In the genomic region with DNA sequence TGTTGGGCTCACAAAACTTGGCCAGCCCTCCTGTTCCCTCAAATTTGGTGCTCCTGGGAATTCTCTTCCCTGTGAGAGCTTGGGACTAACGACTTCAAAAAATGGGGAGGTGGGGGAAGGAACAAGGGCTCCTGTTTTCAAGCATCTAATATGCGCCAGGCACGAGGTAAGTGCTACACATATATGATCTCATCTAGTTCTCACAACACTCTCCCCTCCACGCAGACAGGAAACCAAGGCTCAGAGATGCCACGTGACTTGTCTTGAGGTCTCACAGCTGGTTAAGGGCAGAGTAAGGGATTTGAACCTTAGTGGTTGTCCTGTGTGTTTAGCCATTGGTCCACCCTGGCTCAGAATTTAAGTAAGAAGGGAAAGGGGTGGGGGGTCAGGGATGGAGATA, we compare ENCODE assay signal across 9 cellular contexts.
DNase-seq lines count a peak whose midpoint lies in the region; ATAC-seq and TF ChIP-seq lines count a peak whose summit lies in the region.
"Had no signal": no experiment of that assay in that cellular context is flagged by ENCODE, and none has a peak within 500 bp of the region (broad histone marks: within the 10 kb centered on the region; RNA-seq: fewer than 3 reads in every experiment).

No MANE protein-coding gene starts in this region.

- H3K4me3 Mint-ChIP-seq in activated CD4-positive, alpha-beta memory T cell treated with anti-CD3 and anti-CD28 coated beads, Interleukin-2, amount 10 ng/mL, durations not matched to agents 7 days and 5 days = no peak overlapping the region
- H3K4me3 Mint-ChIP-seq in stimulated activated effector memory CD8-positive, alpha-beta T cell treated with anti-CD3 and anti-CD28 coated beads, Interleukin-12 subunit alpha, Interleukin-12 subunit beta, amount 100 ng/mL, for 72 hours = no peak overlapping the region

- POLR2A ChIA-PET in activated CD4-positive, alpha-beta memory T cell treated with anti-CD3 and anti-CD28 coated beads, Interleukin-2, amount 10 ng/mL, durations not matched to agents 7 days and 5 days (lab: Charles Lee) = no interaction called here

- peak; percentile 86 for ATAC-seq in stimulated activated effector memory CD8-positive, alpha-beta T cell treated with anti-CD3 and anti-CD28 coated beads, Interleukin-12 subunit alpha, Interleukin-12 subunit beta, amount 100 ng/mL, for 72 hours
- ATAC-seq in HG03039 (IDR thresholded peaks at IDR 0.05; ENCODE audit: unreplicated experiment) (no peak), HG03378 (IDR thresholded peaks at IDR 0.05; ENCODE audit: unreplicated experiment) (no peak)

- CTCF ChIA-PET in activated CD4-positive, alpha-beta memory T cell treated with anti-CD3 and anti-CD28 coated beads, Interleukin-2, amount 10 ng/mL, durations not matched to agents 7 days and 5 days (lab: Charles Lee) = interaction anchor here (0.7 kb wide), 1 partner anchor 310 kb away, joined by 5 read pairs; no protein-coding TSS in a partner anchor

- peak; percentile 75 for DNase-seq in NK-92 treated with Interleukin-12 subunit alpha and Interleukin-12 subunit beta, amount 100 ng/mL, for 24 hours (lab: John Stamatoyannopoulos, UW)
- DNase-seq in NK-92 (lab: John Stamatoyannopoulos, UW; ENCODE audit: unreplicated experiment) (no peak), fibroblast of the aortic adventitia (ENCODE audit: low read depth) (peak; percentile 13), superior temporal gyrus (ENCODE audit: extremely low spot score) (no peak)
- peak; percentile 66 for DNase-seq in activated CD4-positive, alpha-beta memory T cell treated with anti-CD3 and anti-CD28 coated beads, Interleukin-2, amount 10 ng/mL, durations not matched to agents 7 days and 5 days
- DNase-seq in stimulated activated effector memory CD8-positive, alpha-beta T cell treated with anti-CD3 and anti-CD28 coated beads, Interleukin-12 subunit alpha, Interleukin-12 subunit beta, amount 100 ng/mL, for 72 hours (ENCODE audit: low spot score in 2 of 2) = no peak

- no peak overlapping the region for H3K4me3 ChIP-seq in fibroblast of the aortic adventitia (ENCODE audit: low read depth, low read length)
- H3K4me3 ChIP-seq: HAP-1 had no signal

- no peaks in the 10 kb centered on the region for H3K36me3 Mint-ChIP-seq in activated CD4-positive, alpha-beta memory T cell treated with anti-CD3 and anti-CD28 coated beads, Interleukin-2, amount 10 ng/mL, durations not matched to agents 7 days and 5 days (ENCODE audit: low read depth)
- H3K36me3 Mint-ChIP-seq in stimulated activated effector memory CD8-positive, alpha-beta T cell treated with anti-CD3 and anti-CD28 coated beads, Interleukin-12 subunit alpha, Interleukin-12 subunit beta, amount 100 ng/mL, for 72 hours = no peaks in the 10 kb centered on the region

- TF ChIP-seq CTCF in fibroblast of the aortic adventitia (IDR thresholded peaks at IDR 0.05; ENCODE audit: insufficient read depth, low read length) = no peak

- peaks cover 8% of the 10 kb centered on the region for H3K27me3 Mint-ChIP-seq in activated CD4-positive, alpha-beta memory T cell treated with anti-CD3 and anti-CD28 coated beads, Interleukin-2, amount 10 ng/mL, durations not matched to agents 7 days and 5 days

- H3K4me1 Mint-ChIP-seq in activated CD4-positive, alpha-beta memory T cell treated with anti-CD3 and anti-CD28 coated beads, Interleukin-2, amount 10 ng/mL, durations not matched to agents 7 days and 5 days = peaks cover 11% of the 10 kb centered on the region
- H3K4me1 Mint-ChIP-seq in stimulated activated effector memory CD8-positive, alpha-beta T cell treated with anti-CD3 and anti-CD28 coated beads, Interleukin-12 subunit alpha, Interleukin-12 subunit beta, amount 100 ng/mL, for 72 hours = peaks cover 60% of the 10 kb centered on the region

- H3K9me3 Mint-ChIP-seq in activated CD4-positive, alpha-beta memory T cell treated with anti-CD3 and anti-CD28 coated beads, Interleukin-2, amount 10 ng/mL, durations not matched to agents 7 days and 5 days = no peaks in the 10 kb centered on the region
- H3K9me3 Mint-ChIP-seq in stimulated activated effector memory CD8-positive, alpha-beta T cell treated with anti-CD3 and anti-CD28 coated beads, Interleukin-12 subunit alpha, Interleukin-12 subunit beta, amount 100 ng/mL, for 72 hours = no peaks in the 10 kb centered on the region

- H3K27ac Mint-ChIP-seq in activated CD4-positive, alpha-beta memory T cell treated with anti-CD3 and anti-CD28 coated beads, Interleukin-2, amount 10 ng/mL, durations not matched to agents 7 days and 5 days = no peak overlapping the region
- peak overlapping the region; percentile 16 for H3K27ac Mint-ChIP-seq in stimulated activated effector memory CD8-positive, alpha-beta T cell treated with anti-CD3 and anti-CD28 coated beads, Interleukin-12 subunit alpha, Interleukin-12 subunit beta, amount 100 ng/mL, for 72 hours

Comparison
In these comparisons a context has a peak if more than half of its experiments do, and no peak if none do; other contexts are left out.
1. DNase-seq: peak in NK-92 treated with Interleukin-12 subunit alpha and Interleukin-12 subunit beta, amount 100 ng/mL, for 24 hours (single experiment), activated CD4-positive, alpha-beta memory T cell treated with anti-CD3 and anti-CD28 coated beads, Interleukin-2, amount 10 ng/mL, durations not matched to agents 7 days and 5 days (single experiment) and fibroblast of the aortic adventitia (single experiment); none in NK-92 (single experiment), stimulated activated effector memory CD8-positive, alpha-beta T cell treated with anti-CD3 and anti-CD28 coated beads, Interleukin-12 subunit alpha, Interleukin-12 subunit beta, amount 100 ng/mL, for 72 hours (0 of 2) and superior temporal gyrus (single experiment).